Comparison of ENCODE assay signal across 6 cellular contexts in genomic region chr11:126268361-126268707, GRCh38. TPM values are rescaled to one million over a fixed set of nuclear protein-coding genes. Genes with fewer than 3 reads are reported as not detected.
DNase-seq lines count a peak whose midpoint lies in the region; ATAC-seq and TF ChIP-seq lines count a peak whose summit lies in the region.

No MANE protein-coding gene starts in this region.

- H3K9me3 ChIP-seq in ovary = no peaks in the 10 kb centered on the region

- H3K27me3 Mint-ChIP-seq in central memory CD8-positive, alpha-beta T cell = no peaks in the 10 kb centered on the region

- H3K27me3 ChIP-seq in ovary = no peaks in the 10 kb centered on the region

- H3K36me3 ChIP-seq in ovary = no peaks in the 10 kb centered on the region

- peaks cover 5% of the 10 kb centered on the region for H3K4me1 ChIP-seq in ovary (ENCODE audit: insufficient read depth)

- no peak for TF ChIP-seq EP300 in ovary (IDR thresholded peaks at IDR 0.05)

- peaks cover 32% of the 10 kb centered on the region for H3K4me1 Mint-ChIP-seq in central memory CD8-positive, alpha-beta T cell

- H3K9me3 Mint-ChIP-seq in central memory CD8-positive, alpha-beta T cell = no peaks in the 10 kb centered on the region

- peak overlapping the region; percentile 99 for H3K27ac Mint-ChIP-seq in central memory CD8-positive, alpha-beta T cell (ENCODE audit: low read depth)

- WGBS in ovary, 3 donors = 0 to 1% (median 0%) methylated on average over 23 of the region's 23 CpGs

- peak overlapping the region; percentile 80 for H3K27ac ChIP-seq in 22Rv1
- peak overlapping the region in 1 of 2 donors; percentile 58 for H3K27ac ChIP-seq in ovary

- no peak for TF ChIP-seq CTCF in 22Rv1 (IDR thresholded peaks at IDR 0.05)
- TF ChIP-seq CTCF in ovary (IDR thresholded peaks at IDR 0.05) = no peak

- H3K4me3 Mint-ChIP-seq in central memory CD8-positive, alpha-beta T cell = peak overlapping the region; percentile 98

- peak overlapping the region; percentile 82 for H3K4me3 ChIP-seq in ovary

- no peak for TF ChIP-seq POLR2A in ovary (IDR thresholded peaks at IDR 0.05)

- DNase-seq in central memory CD8-positive, alpha-beta T cell (ENCODE audit: low spot score in 2 of 2) = no peak
- DNase-seq in ovary (no peak), NOMO-1 treated with DMSO at 0.1 percent for 48 hours (lab: John Stamatoyannopoulos, UW; ENCODE audit: unreplicated experiment) (no peak)

- peaks cover 46% of the 10 kb centered on the region for H3K36me3 Mint-ChIP-seq in central memory CD8-positive, alpha-beta T cell (ENCODE audit: insufficient read depth)

- ATAC-seq in HG02678 (IDR thresholded peaks at IDR 0.05; ENCODE audit: unreplicated experiment) = peak; percentile 3
- ATAC-seq in central memory CD8-positive, alpha-beta T cell (replicated peaks; ENCODE audit: extremely low read depth, poor library complexity, severe bottlenecking) = no peak
- ATAC-seq in GM21737 (IDR thresholded peaks at IDR 0.05; ENCODE audit: unreplicated experiment) = no peak

- intact Hi-C loops in ovary (cut with DNase I) = loop anchor here in 2 of 4 donors (5.0 kb wide), 1 partner anchor 56 kb away; the partner anchor contains the start of genes FAM118B (in 2 of the 2) and RPUSD4 (in 2 of the 2)

RNA-seq across cellular contexts. Expression of gene SRPRA, which starts 0.4 kb away (rescaled TPM):
- total RNA-seq in ovary = 100 to 1,000 TPM in 2 of 7 donors, 10 to 100 TPM in 5; 45.3 to 113 (median 86.0) TPM
- polyA plus RNA-seq in ovary = 100 to 1,000 TPM in 1 of 2 donors, 10 to 100 TPM in 1; 50.1 to 115 TPM

RNA-seq across cellular contexts. Expression of gene FOXRED1, which starts 0.6 kb away (rescaled TPM):
- total RNA-seq in ovary = 10 to 100 TPM; 10.3 to 24.8 (median 17.3) TPM
- polyA plus RNA-seq in ovary = 10 to 100 TPM; 15.2 to 18.8 TPM

RNA-seq across cellular contexts. Expression of gene TIRAP, which starts 14.6 kb away (rescaled TPM):
- total RNA-seq in ovary = 10 to 100 TPM in 6 of 7 donors, 1 to 10 TPM in 1; 7.6 to 16.0 (median 14.5) TPM
- 10 to 100 TPM; 11.8 to 13.9 TPM for polyA plus RNA-seq in ovary

RNA-seq across cellular contexts. Expression of gene DCPS, which starts 35.5 kb away (rescaled TPM):
- 10 to 100 TPM in 6 of 7 donors, 1 to 10 TPM in 1; 6.6 to 17.2 (median 13.5) TPM for total RNA-seq in ovary
- 10 to 100 TPM; 12.4 to 17.2 TPM for polyA plus RNA-seq in ovary

RNA-seq across cellular contexts. Expression of gene FAM118B, which starts 56.8 kb away (rescaled TPM):
- 10 to 100 TPM in 6 of 7 donors, 1 to 10 TPM in 1; 7.3 to 18.5 (median 12.7) TPM for total RNA-seq in ovary
- 10 to 100 TPM in 1 of 2 donors, 1 to 10 TPM in 1; 7.4 to 18.9 TPM for polyA plus RNA-seq in ovary
